ENCODE assay signal across 18 cellular contexts in the genomic region with DNA sequence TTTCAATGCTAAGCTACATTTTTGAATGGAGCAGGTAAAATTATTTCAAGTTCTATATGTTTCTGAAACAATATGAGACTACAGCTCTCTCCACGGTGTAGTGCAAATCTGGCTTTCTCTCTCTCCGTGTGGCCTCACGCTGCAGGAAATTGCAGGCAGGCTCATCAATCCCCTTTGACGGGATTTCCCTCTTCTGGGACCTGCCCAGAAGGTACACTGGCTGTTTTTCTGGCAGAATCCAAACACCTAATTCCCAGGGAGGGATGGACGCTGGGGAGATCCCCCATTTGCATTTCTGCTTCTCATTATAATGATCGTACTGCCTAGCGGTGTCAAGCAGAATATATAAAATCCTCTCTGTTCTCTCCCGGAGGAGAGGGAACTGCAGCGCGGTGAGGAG.
DNase-seq lines count a peak whose midpoint lies in the region; ATAC-seq and TF ChIP-seq lines count a peak whose summit lies in the region.
"Had no signal": no experiment of that assay in that cellular context is flagged by ENCODE, and none has a peak within 500 bp of the region (broad histone marks: within the 10 kb centered on the region; RNA-seq: fewer than 3 reads in every experiment).

No MANE protein-coding gene starts in this region.

- H3K4me3 ChIP-seq in epithelial cell of proximal tubule (ENCODE audit: low read depth, low read length), result peak overlapping the region; percentile 21
- H3K4me3 ChIP-seq: BLaER1, sigmoid colon, transverse colon had no signal

- DNase-seq in NCI-H1417 (lab: John Stamatoyannopoulos, UW), result peak; percentile 23 to 70 (median 53)
- no peak for DNase-seq in NCI-H1417 treated with DMSO at 0.1 percent for 48 hours (lab: John Stamatoyannopoulos, UW)
- DNase-seq in SHP77 (lab: John Stamatoyannopoulos, UW), result peak; percentile 29 to 51
- DNase-seq in epithelial cell of proximal tubule (ENCODE audit: low read depth), result no peak
- peak; percentile 60 for DNase-seq in retina
- DNase-seq in AG20443 (ENCODE audit: low spot score), result no peak
- no peak for DNase-seq in Right ventricle myocardium superior
- DNase-seq: activated CD4-positive, alpha-beta T cell treated with anti-CD3 and anti-CD28 coated beads, Interleukin-2, amount 50 U/mL, for 4 hours; activated gamma-delta T cell; effector CD8-positive, alpha-beta T cell; HCEC 1CT; NCI-H1694 treated with DMSO at 0.1 percent for 48 hours; sigmoid colon; stimulated activated naive CD4-positive, alpha-beta T cell treated with Interleukin-2 at 50 U/mL for 16 hours; transverse colon had no signal

- TF ChIP-seq CTCF in epithelial cell of proximal tubule (conservative IDR thresholded peaks at IDR 0.05; ENCODE audit: low read depth, low read length), result no peak

- ATAC-seq in GM19324 (IDR thresholded peaks at IDR 0.05; ENCODE audit: low FRiP score, unreplicated experiment) (no peak), Right ventricle myocardium superior (ENCODE audit: poor library complexity) (no peak)
- ATAC-seq: Right ventricle myocardium inferior had no signal

- intact Hi-C loops in Right ventricle myocardium superior (cut with DNase I), result no loop called here

Comparison
In these comparisons a context has a peak if more than half of its experiments do, and no peak if none do; other contexts are left out.
1. DNase-seq: peak in NCI-H1417 (3 of 3), SHP77 (2 of 2) and retina (single experiment); none in NCI-H1417 treated with DMSO at 0.1 percent for 48 hours (single experiment), epithelial cell of proximal tubule (single experiment), AG20443 (single experiment) and Right ventricle myocardium superior (single experiment).